In the genomic region with DNA sequence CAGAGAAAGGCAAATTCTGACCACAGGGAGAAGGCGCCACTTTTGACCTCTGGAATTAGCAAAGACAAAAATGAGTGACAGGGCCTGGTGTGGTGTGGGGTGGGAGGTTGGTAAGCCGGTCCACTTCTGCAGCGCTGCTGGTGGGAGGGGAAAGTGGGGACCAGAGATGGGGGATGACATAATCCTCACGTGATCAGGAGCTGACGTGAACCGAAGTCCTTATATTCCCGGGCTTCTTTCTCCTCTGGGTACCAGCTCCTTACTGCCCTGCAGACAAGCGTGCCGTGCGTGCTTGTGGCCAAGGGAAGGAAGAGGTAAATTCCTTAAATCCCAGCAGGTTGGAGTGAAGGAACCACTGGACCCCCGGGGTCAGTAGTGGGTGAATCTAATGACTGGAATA, we compare ENCODE assay signal across 9 cellular contexts. TPM values are rescaled to one million over a fixed set of nuclear protein-coding genes. Genes with fewer than 3 reads are reported as not detected.
DNase-seq lines count a peak whose midpoint lies in the region; ATAC-seq and TF ChIP-seq lines count a peak whose summit lies in the region.
"Had no signal": no experiment of that assay in that cellular context is flagged by ENCODE, and none has a peak within 500 bp of the region (broad histone marks: within the 10 kb centered on the region; RNA-seq: fewer than 3 reads in every experiment).

A gene with protein sequence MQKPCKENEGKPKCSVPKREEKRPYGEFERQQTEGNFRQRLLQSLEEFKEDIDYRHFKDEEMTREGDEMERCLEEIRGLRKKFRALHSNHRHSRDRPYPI (plus strand): TSS at position 249 of the 400 bp plus-strand sequence. CDS start 1,165 bp downstream, outside the sequence.

- ATAC-seq in left lung (peak; percentile 44), HG03469 (IDR thresholded peaks at IDR 0.05; ENCODE audit: unreplicated experiment) (no peak)

- H3K9ac ChIP-seq in endodermal cell (ENCODE audit: extremely low read depth, low read length, poor library complexity, severe bottlenecking), result peak within 1 kb of the TSS; percentile 3

- H3K4me3 ChIP-seq in endodermal cell (ENCODE audit: low read length) (no peak within 1 kb of the TSS), left lung (peak within 1 kb of the TSS in 1 of 2 donors; percentile 0)
- H3K4me3 ChIP-seq: adrenal gland had no signal

- peak; percentile 88 for DNase-seq in NCI-H2227 (lab: John Stamatoyannopoulos, UW; ENCODE audit: unreplicated experiment)
- no peak for DNase-seq in endodermal cell
- DNase-seq in left lung, result no peak
- DNase-seq in superior temporal gyrus (ENCODE audit: extremely low spot score), result peak; percentile 89
- no peak for DNase-seq in SHP77 (lab: John Stamatoyannopoulos, UW)
- no peak for DNase-seq in NCI-H128 (lab: John Stamatoyannopoulos, UW; ENCODE audit: unreplicated experiment)
- no peak for DNase-seq in NCI-H1105 (lab: John Stamatoyannopoulos, UW)

- H3K27me3 ChIP-seq in endodermal cell (ENCODE audit: control insufficient read depth, insufficient read depth, low read length, poor library complexity, severe bottlenecking) (no peaks in the 10 kb centered on the region), left lung (peaks cover 8 to 12% of the 10 kb centered on the region in 2 donors)

- H3K4me1 ChIP-seq in endodermal cell (ENCODE audit: control insufficient read depth, insufficient read depth, low read length) (no peaks in the 10 kb centered on the region), left lung (no peaks in the 10 kb centered on the region)
- H3K4me1 ChIP-seq: adrenal gland had no signal

- intact Hi-C loops in left lung (cut with DNase I), result no loop called here

- H3K36me3 ChIP-seq in endodermal cell (ENCODE audit: control insufficient read depth, insufficient read depth, low read length) (no peaks in the 10 kb centered on the region), left lung (no peaks in the 10 kb centered on the region)
- H3K36me3 ChIP-seq: adrenal gland had no signal

- 58% methylated on average over 11 of the region's 11 CpGs; no CpG with 5 or more reads in 1 of the 2 experiments for WGBS in endodermal cell (ENCODE audit: insufficient coverage in 1 of 2, insufficient read length in 1 of 2), 2 experiments

- H3K4me1 Mint-ChIP-seq in endodermal cell, result peaks cover 23% of the 10 kb centered on the region

- peak within 1 kb of the TSS; percentile 63 for H3K27ac Mint-ChIP-seq in endodermal cell

- peak within 1 kb of the TSS; percentile 53 for H3K4me3 Mint-ChIP-seq in endodermal cell

- H3K27ac ChIP-seq in endodermal cell (ENCODE audit: low read depth, low read length) (peak within 1 kb of the TSS; percentile 84), left lung (no peak within 1 kb of the TSS)
- H3K27ac ChIP-seq: adrenal gland had no signal

- H3K9me3 Mint-ChIP-seq in endodermal cell, result peaks cover 2% of the 10 kb centered on the region

- H3K9me3 ChIP-seq in endodermal cell (ENCODE audit: control insufficient read depth, low read length) (no peaks in the 10 kb centered on the region), left lung (no peaks in the 10 kb centered on the region)
- H3K9me3 ChIP-seq: adrenal gland had no signal

- no peak for TF ChIP-seq CTCF in endodermal cell (conservative IDR thresholded peaks at IDR 0.05)
- TF ChIP-seq CTCF in left lung (IDR thresholded peaks at IDR 0.05), result no peak

- peaks cover 6% of the 10 kb centered on the region for H3K27me3 Mint-ChIP-seq in endodermal cell (ENCODE audit: insufficient read depth)

- no peaks in the 10 kb centered on the region for H3K36me3 Mint-ChIP-seq in endodermal cell (ENCODE audit: low read depth)

RNA-seq across cellular contexts. Expression of the gene that starts here (rescaled TPM):
- 1 to 10 TPM; 5.3 to 6.7 TPM for total RNA-seq in endodermal cell
- polyA plus RNA-seq in endodermal cell (2013, experiment 1 of 2), result 55.8 TPM
- polyA plus RNA-seq in endodermal cell (2013, experiment 2 of 2), result 58.7 TPM
- 1 to 10 TPM; 3.5 to 8.2 TPM for total RNA-seq in left lung

Comparison
In these comparisons a context has a peak if more than half of its experiments do, and no peak if none do; other contexts are left out.
1. DNase-seq: peak in NCI-H2227 (single experiment) and superior temporal gyrus (single experiment); none in endodermal cell (single experiment), left lung (0 of 2), SHP77 (0 of 2), NCI-H128 (single experiment) and NCI-H1105 (single experiment).